In the genomic region with DNA sequence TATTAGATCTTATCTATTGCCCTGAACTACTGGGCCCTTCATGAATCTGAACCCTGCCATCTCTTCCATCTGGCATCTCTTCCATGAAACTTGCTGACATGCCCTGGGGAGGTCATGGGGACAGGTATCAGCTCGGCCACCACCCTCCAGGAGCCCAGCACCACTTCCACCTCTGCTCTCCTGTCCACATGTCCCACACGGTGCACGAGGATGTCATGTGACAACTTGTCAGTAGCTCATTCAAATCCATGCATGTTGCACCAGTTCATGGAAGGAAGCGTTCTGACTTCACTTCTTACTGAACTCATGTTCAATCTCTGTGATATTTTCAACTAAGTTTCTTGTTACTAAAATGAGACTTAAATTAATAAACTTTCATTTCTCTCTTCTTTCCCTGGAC, we compare ENCODE assay signal across 21 cellular contexts. TPM values are rescaled to one million over a fixed set of nuclear protein-coding genes. Genes with fewer than 3 reads are reported as not detected.
DNase-seq lines count a peak whose midpoint lies in the region; ATAC-seq and TF ChIP-seq lines count a peak whose summit lies in the region.
"Had no signal": no experiment of that assay in that cellular context is flagged by ENCODE, and none has a peak within 500 bp of the region (broad histone marks: within the 10 kb centered on the region; RNA-seq: fewer than 3 reads in every experiment).

No MANE protein-coding gene starts in this region.

- peaks cover 6% of the 10 kb centered on the region for H3K4me1 Mint-ChIP-seq in activated naive CD8-positive, alpha-beta T cell treated with anti-CD3 and anti-CD28 coated beads, Interleukin-2, amount 50 U/mL, for 24 hours
- peaks cover 3% of the 10 kb centered on the region for H3K4me1 Mint-ChIP-seq in activated naive CD8-positive, alpha-beta T cell treated with anti-CD3 and anti-CD28 coated beads for 36 hours
- H3K4me1 Mint-ChIP-seq in activated B cell treated with CpG ODN at 0.5 μM for 24 hours (peaks cover 16% of the 10 kb centered on the region), nephron progenitor cell (peaks cover 21% of the 10 kb centered on the region), endodermal cell (peaks cover 2% of the 10 kb centered on the region)
- peaks cover 5% of the 10 kb centered on the region for H3K4me1 Mint-ChIP-seq in stimulated activated naive CD8-positive, alpha-beta T cell treated with anti-CD3 and anti-CD28 coated beads, Interleukin-15, amount 100 ng/mL, for 72 hours

- POLR2A ChIA-PET in activated B cell treated with CpG ODN at 0.5 μM for 24 hours (lab: Charles Lee), result interaction anchor here (0.5 kb wide), 1 partner anchor 387 kb away, joined by 3 read pairs; no protein-coding TSS in a partner anchor

- no peaks in the 10 kb centered on the region for H3K27me3 ChIP-seq in endodermal cell (ENCODE audit: control insufficient read depth, insufficient read depth, low read length, poor library complexity, severe bottlenecking)
- H3K27me3 ChIP-seq: body of pancreas, heart left ventricle, left lung, neural progenitor cell, spleen, uterus had no signal

- H3K27ac ChIP-seq in endodermal cell (ENCODE audit: low read depth, low read length), result no peak overlapping the region
- H3K27ac ChIP-seq: A549, body of pancreas, heart left ventricle, left lung, neural progenitor cell, uterus had no signal

- H3K9me3 Mint-ChIP-seq in activated naive CD8-positive, alpha-beta T cell treated with anti-CD3 and anti-CD28 coated beads, Interleukin-2, amount 50 U/mL, for 24 hours, result no peaks in the 10 kb centered on the region
- H3K9me3 Mint-ChIP-seq in activated naive CD8-positive, alpha-beta T cell treated with anti-CD3 and anti-CD28 coated beads for 36 hours, result no peaks in the 10 kb centered on the region
- H3K9me3 Mint-ChIP-seq in activated B cell treated with CpG ODN at 0.5 μM for 24 hours, result no peaks in the 10 kb centered on the region
- H3K9me3 Mint-ChIP-seq in nephron progenitor cell, result no peaks in the 10 kb centered on the region
- H3K9me3 Mint-ChIP-seq in endodermal cell, result no peaks in the 10 kb centered on the region
- no peaks in the 10 kb centered on the region for H3K9me3 Mint-ChIP-seq in stimulated activated naive CD8-positive, alpha-beta T cell treated with anti-CD3 and anti-CD28 coated beads, Interleukin-15, amount 100 ng/mL, for 72 hours
- H3K9me3 Mint-ChIP-seq: neural progenitor cell had no signal

- TF ChIP-seq CTCF in activated B cell treated with CpG ODN at 0.5 μM for 24 hours (IDR thresholded peaks at IDR 0.05) (no peak), nephron progenitor cell (IDR thresholded peaks at IDR 0.05) (no peak), endodermal cell (conservative IDR thresholded peaks at IDR 0.05) (no peak)

- H3K9me3 ChIP-seq in endodermal cell (ENCODE audit: control insufficient read depth, low read length), result no peaks in the 10 kb centered on the region
- H3K9me3 ChIP-seq: A549, body of pancreas, HAP-1, heart left ventricle, left lung, spleen, uterus had no signal

- H3K27ac Mint-ChIP-seq in activated naive CD8-positive, alpha-beta T cell treated with anti-CD3 and anti-CD28 coated beads, Interleukin-2, amount 50 U/mL, for 24 hours, result peak overlapping the region; percentile 41
- H3K27ac Mint-ChIP-seq in activated naive CD8-positive, alpha-beta T cell treated with anti-CD3 and anti-CD28 coated beads for 36 hours, result no peak overlapping the region
- H3K27ac Mint-ChIP-seq in activated B cell treated with CpG ODN at 0.5 μM for 24 hours (peak overlapping the region; percentile 64), nephron progenitor cell (peak overlapping the region; percentile 8), endodermal cell (no peak overlapping the region)
- no peak overlapping the region for H3K27ac Mint-ChIP-seq in stimulated activated naive CD8-positive, alpha-beta T cell treated with anti-CD3 and anti-CD28 coated beads, Interleukin-15, amount 100 ng/mL, for 72 hours
- H3K27ac Mint-ChIP-seq: neural progenitor cell had no signal

- H3K36me3 Mint-ChIP-seq in activated naive CD8-positive, alpha-beta T cell treated with anti-CD3 and anti-CD28 coated beads, Interleukin-2, amount 50 U/mL, for 24 hours (ENCODE audit: low read depth), result no peaks in the 10 kb centered on the region
- H3K36me3 Mint-ChIP-seq in activated naive CD8-positive, alpha-beta T cell treated with anti-CD3 and anti-CD28 coated beads for 36 hours, result no peaks in the 10 kb centered on the region
- H3K36me3 Mint-ChIP-seq in activated B cell treated with CpG ODN at 0.5 μM for 24 hours (ENCODE audit: low read depth) (peaks cover 8% of the 10 kb centered on the region), nephron progenitor cell (ENCODE audit: low read depth) (peaks cover 19% of the 10 kb centered on the region), endodermal cell (ENCODE audit: low read depth) (peaks cover 7% of the 10 kb centered on the region)
- H3K36me3 Mint-ChIP-seq: neural progenitor cell had no signal

- CTCF ChIA-PET in activated B cell treated with CpG ODN at 0.5 μM for 24 hours (lab: Charles Lee), result interaction anchor here (1.0 to 2.9 kb wide), 2 partner anchors 219 to 234 kb away, joined by 4 to 12 read pairs; partner anchors contain the start of gene PPM1F

- H3K27me3 Mint-ChIP-seq in activated naive CD8-positive, alpha-beta T cell treated with anti-CD3 and anti-CD28 coated beads, Interleukin-2, amount 50 U/mL, for 24 hours, result no peaks in the 10 kb centered on the region
- no peaks in the 10 kb centered on the region for H3K27me3 Mint-ChIP-seq in activated naive CD8-positive, alpha-beta T cell treated with anti-CD3 and anti-CD28 coated beads for 36 hours
- H3K27me3 Mint-ChIP-seq in activated B cell treated with CpG ODN at 0.5 μM for 24 hours (no peaks in the 10 kb centered on the region), nephron progenitor cell (ENCODE audit: low read depth, poor library complexity) (no peaks in the 10 kb centered on the region), endodermal cell (ENCODE audit: insufficient read depth) (no peaks in the 10 kb centered on the region)
- H3K27me3 Mint-ChIP-seq in stimulated activated naive CD8-positive, alpha-beta T cell treated with anti-CD3 and anti-CD28 coated beads, Interleukin-15, amount 100 ng/mL, for 72 hours, result no peaks in the 10 kb centered on the region

- no peak overlapping the region for H3K4me3 Mint-ChIP-seq in activated naive CD8-positive, alpha-beta T cell treated with anti-CD3 and anti-CD28 coated beads, Interleukin-2, amount 50 U/mL, for 24 hours
- H3K4me3 Mint-ChIP-seq in activated naive CD8-positive, alpha-beta T cell treated with anti-CD3 and anti-CD28 coated beads for 36 hours, result no peak overlapping the region
- H3K4me3 Mint-ChIP-seq in activated B cell treated with CpG ODN at 0.5 μM for 24 hours (peak overlapping the region; percentile 9), nephron progenitor cell (no peak overlapping the region), endodermal cell (no peak overlapping the region)
- H3K4me3 Mint-ChIP-seq in stimulated activated naive CD8-positive, alpha-beta T cell treated with anti-CD3 and anti-CD28 coated beads, Interleukin-15, amount 100 ng/mL, for 72 hours, result no peak overlapping the region
- H3K4me3 Mint-ChIP-seq: neural progenitor cell had no signal

- 90 to 93% methylated on average over 4 of the region's 4 CpGs for WGBS in endodermal cell (ENCODE audit: insufficient coverage in 1 of 2, insufficient read length in 1 of 2), 2 experiments

- no peak overlapping the region for H3K9ac ChIP-seq in endodermal cell (ENCODE audit: extremely low read depth, low read length, poor library complexity, severe bottlenecking)
- H3K9ac ChIP-seq: neural progenitor cell had no signal

- no peaks in the 10 kb centered on the region for H3K36me3 ChIP-seq in endodermal cell (ENCODE audit: control insufficient read depth, insufficient read depth, low read length)
- H3K36me3 ChIP-seq: HAP-1, heart left ventricle, left lung, neural progenitor cell, spleen, uterus had no signal

- intact Hi-C loops in activated B cell treated with CpG ODN at 0.5 μM for 24 hours (cut with micrococcal nuclease), result loop anchor here (10.0 kb wide), 1 partner anchor 46 kb away; no protein-coding TSS in a partner anchor

- no peak overlapping the region for H3K4me3 ChIP-seq in endodermal cell (ENCODE audit: low read length)
- H3K4me3 ChIP-seq: A549, body of pancreas, HAP-1, heart left ventricle, left lung, neural progenitor cell, spleen, uterus had no signal

- no peak for DNase-seq in activated naive CD8-positive, alpha-beta T cell treated with anti-CD3 and anti-CD28 coated beads, Interleukin-2, amount 50 U/mL, for 24 hours
- no peak for DNase-seq in activated naive CD8-positive, alpha-beta T cell treated with anti-CD3 and anti-CD28 coated beads for 36 hours
- DNase-seq in activated B cell treated with CpG ODN at 0.5 μM for 24 hours, result no peak
- no peak for DNase-seq in nephron progenitor cell
- no peak for DNase-seq in endodermal cell
- no peak for DNase-seq in stimulated activated naive CD8-positive, alpha-beta T cell treated with anti-CD3 and anti-CD28 coated beads, Interleukin-15, amount 100 ng/mL, for 72 hours
- DNase-seq: activated CD4-positive, alpha-beta T cell treated with anti-CD3 and anti-CD28 coated beads for 48 hours; body of pancreas; heart left ventricle; left lung; NCI-H1105; NCI-H2081; NCI-H446; spleen; stimulated activated CD4-positive, alpha-beta T cell treated with anti-CD3 and anti-CD28 coated beads, Interleukin-4, amount 100 ng/mL, for 4 hours; uterus had no signal

- no peak for ATAC-seq in activated naive CD8-positive, alpha-beta T cell treated with anti-CD3 and anti-CD28 coated beads, Interleukin-2, amount 50 U/mL, for 24 hours
- ATAC-seq in activated B cell treated with CpG ODN at 0.5 μM for 24 hours (ENCODE audit: low read depth) (peak; percentile 37), HG03139 (IDR thresholded peaks at IDR 0.05; ENCODE audit: unreplicated experiment) (no peak), HG02840 (IDR thresholded peaks at IDR 0.05; ENCODE audit: low FRiP score, unreplicated experiment) (no peak)
- no peak for ATAC-seq in stimulated activated naive CD8-positive, alpha-beta T cell treated with anti-CD3 and anti-CD28 coated beads, Interleukin-15, amount 100 ng/mL, for 72 hours
- ATAC-seq: A549, body of pancreas, heart left ventricle, left lung had no signal

- H3K4me1 ChIP-seq in endodermal cell (ENCODE audit: control insufficient read depth, insufficient read depth, low read length), result no peaks in the 10 kb centered on the region
- H3K4me1 ChIP-seq: A549, HAP-1, left lung, neural progenitor cell, uterus had no signal

RNA-seq across cellular contexts. Expression of gene YPEL1, which starts 16.6 kb away (rescaled TPM):
- total RNA-seq in activated naive CD8-positive, alpha-beta T cell treated with anti-CD3 and anti-CD28 coated beads for 36 hours, result under 1 TPM; 0.60 to 0.72 TPM
- 3.0 and 4.1 TPM in 2 replicates for total RNA-seq in activated B cell treated with CpG ODN at 0.5 μM for 24 hours
- total RNA-seq in endodermal cell, result 10 to 100 TPM; 13.4 to 23.4 TPM
- polyA plus RNA-seq in endodermal cell (2013, experiment 1 of 2), result 27.1 TPM
- 27.2 TPM for polyA plus RNA-seq in endodermal cell (2013, experiment 2 of 2)

RNA-seq across cellular contexts. Expression of gene PPIL2, which starts 53.2 kb away (rescaled TPM):
- total RNA-seq in activated naive CD8-positive, alpha-beta T cell treated with anti-CD3 and anti-CD28 coated beads for 36 hours, result 10 to 100 TPM; 41.6 to 43.8 TPM
- total RNA-seq in activated B cell treated with CpG ODN at 0.5 μM for 24 hours (58.4 and 64.0 TPM in 2 replicates), endodermal cell (10 to 100 TPM; 39.9 to 41.2 TPM)
- polyA plus RNA-seq in endodermal cell (2013, experiment 1 of 2), result 39.4 TPM
- polyA plus RNA-seq in endodermal cell (2013, experiment 2 of 2), result 35.8 TPM

Comparison
In these comparisons a context has a peak if more than half of its experiments do, and no peak if none do; other contexts are left out.
1. H3K27ac Mint-ChIP-seq: peak in activated naive CD8-positive, alpha-beta T cell treated with anti-CD3 and anti-CD28 coated beads, Interleukin-2, amount 50 U/mL, for 24 hours (single experiment), activated B cell treated with CpG ODN at 0.5 μM for 24 hours (single experiment) and nephron progenitor cell (single experiment); none in activated naive CD8-positive, alpha-beta T cell treated with anti-CD3 and anti-CD28 coated beads for 36 hours (single experiment), endodermal cell (single experiment) and stimulated activated naive CD8-positive, alpha-beta T cell treated with anti-CD3 and anti-CD28 coated beads, Interleukin-15, amount 100 ng/mL, for 72 hours (0 of 2).